In the genomic region with DNA sequence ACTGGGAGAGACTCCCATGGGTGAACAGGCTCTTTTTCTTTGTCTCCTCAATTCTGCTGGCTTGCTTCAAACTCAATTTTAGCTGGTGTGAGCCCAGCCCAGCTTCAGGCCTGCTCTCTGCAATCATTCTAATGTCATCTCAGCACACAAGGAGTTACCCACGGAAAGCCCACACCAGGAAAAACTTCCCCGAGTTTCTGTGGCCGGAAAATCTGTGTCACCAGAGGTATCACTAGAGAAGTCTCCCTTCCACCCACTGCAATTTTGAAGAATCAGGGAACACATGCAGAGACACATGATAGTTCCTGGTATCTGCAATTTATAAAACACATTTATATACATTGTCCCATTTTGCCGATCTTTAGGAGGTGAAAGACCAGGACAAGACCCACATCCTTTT, we compare ENCODE assay signal across 1 cellular context.
TF ChIP-seq lines count a peak whose summit lies in the region.

No MANE protein-coding gene starts in this region.

TF ChIP-seq in HepG2, 621 proteins besides CTCF, POLR2A, EP300 and RAD21 (continued from another document):
- TF ChIP-seq, protein P1, sequence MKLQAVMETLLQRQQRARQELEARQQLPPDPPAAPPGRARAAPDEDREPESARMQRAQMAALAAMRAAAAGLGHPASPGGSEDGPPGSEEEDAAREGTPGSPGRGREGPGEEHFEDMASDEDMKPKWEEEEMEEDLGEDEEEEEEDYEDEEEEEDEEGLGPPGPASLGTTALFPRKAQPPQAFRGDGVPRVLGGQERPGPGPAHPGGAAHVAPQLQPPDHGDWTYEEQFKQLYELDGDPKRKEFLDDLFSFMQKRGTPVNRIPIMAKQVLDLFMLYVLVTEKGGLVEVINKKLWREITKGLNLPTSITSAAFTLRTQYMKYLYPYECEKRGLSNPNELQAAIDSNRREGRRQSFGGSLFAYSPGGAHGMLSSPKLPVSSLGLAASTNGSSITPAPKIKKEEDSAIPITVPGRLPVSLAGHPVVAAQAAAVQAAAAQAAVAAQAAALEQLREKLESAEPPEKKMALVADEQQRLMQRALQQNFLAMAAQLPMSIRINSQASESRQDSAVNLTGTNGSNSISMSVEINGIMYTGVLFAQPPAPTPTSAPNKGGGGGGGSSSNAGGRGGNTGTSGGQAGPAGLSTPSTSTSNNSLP (IDR thresholded peaks at IDR 0.05; ENCODE audit: low read depth, low read length): no peak
- TF ChIP-seq, protein P2, sequence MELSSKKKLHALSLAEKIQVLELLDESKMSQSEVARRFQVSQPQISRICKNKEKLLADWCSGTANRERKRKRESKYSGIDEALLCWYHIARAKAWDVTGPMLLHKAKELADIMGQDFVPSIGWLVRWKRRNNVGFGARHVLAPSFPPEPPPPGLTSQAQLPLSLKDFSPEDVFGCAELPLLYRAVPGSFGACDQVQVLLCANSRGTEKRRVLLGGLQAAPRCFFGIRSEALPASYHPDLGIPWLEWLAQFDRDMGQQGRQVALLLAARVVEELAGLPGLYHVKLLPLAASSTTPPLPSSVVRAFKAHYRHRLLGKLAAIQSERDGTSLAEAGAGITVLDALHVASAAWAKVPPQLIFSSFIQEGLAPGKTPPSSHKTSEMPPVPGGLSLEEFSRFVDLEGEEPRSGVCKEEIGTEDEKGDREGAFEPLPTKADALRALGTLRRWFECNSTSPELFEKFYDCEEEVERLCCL (CRISPR knock-in tag; IDR thresholded peaks at IDR 0.05; ENCODE audit: borderline replicate concordance): no peak
- TF ChIP-seq ZFP36L1 (CRISPR knock-in tag; IDR thresholded peaks at IDR 0.05) (no peak), NRL (CRISPR knock-in tag; IDR thresholded peaks at IDR 0.05; ENCODE audit: borderline replicate concordance) (no peak), HOXA7 (CRISPR knock-in tag; IDR thresholded peaks at IDR 0.05) (no peak)
- TF ChIP-seq, protein P3, sequence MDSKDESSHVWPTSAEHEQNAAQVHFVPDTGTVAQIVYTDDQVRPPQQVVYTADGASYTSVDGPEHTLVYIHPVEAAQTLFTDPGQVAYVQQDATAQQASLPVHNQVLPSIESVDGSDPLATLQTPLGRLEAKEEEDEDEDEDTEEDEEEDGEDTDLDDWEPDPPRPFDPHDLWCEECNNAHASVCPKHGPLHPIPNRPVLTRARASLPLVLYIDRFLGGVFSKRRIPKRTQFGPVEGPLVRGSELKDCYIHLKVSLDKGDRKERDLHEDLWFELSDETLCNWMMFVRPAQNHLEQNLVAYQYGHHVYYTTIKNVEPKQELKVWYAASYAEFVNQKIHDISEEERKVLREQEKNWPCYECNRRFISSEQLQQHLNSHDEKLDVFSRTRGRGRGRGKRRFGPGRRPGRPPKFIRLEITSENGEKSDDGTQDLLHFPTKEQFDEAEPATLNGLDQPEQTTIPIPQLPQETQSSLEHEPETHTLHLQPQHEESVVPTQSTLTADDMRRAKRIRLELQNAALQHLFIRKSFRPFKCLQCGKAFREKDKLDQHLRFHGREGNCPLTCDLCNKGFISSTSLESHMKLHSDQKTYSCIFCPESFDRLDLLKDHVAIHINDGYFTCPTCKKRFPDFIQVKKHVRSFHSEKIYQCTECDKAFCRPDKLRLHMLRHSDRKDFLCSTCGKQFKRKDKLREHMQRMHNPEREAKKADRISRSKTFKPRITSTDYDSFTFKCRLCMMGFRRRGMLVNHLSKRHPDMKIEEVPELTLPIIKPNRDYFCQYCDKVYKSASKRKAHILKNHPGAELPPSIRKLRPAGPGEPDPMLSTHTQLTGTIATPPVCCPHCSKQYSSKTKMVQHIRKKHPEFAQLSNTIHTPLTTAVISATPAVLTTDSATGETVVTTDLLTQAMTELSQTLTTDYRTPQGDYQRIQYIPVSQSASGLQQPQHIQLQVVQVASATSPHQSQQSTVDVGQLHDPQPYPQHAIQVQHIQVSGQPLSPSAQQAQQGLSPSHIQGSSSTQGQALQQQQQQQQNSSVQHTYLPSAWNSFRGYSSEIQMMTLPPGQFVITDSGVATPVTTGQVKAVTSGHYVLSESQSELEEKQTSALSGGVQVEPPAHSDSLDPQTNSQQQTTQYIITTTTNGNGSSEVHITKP (CRISPR knock-in tag; IDR thresholded peaks at IDR 0.05; ENCODE audit: low read depth): no peak
